ENCODE assay signal across 1 cellular context in the genomic region with DNA sequence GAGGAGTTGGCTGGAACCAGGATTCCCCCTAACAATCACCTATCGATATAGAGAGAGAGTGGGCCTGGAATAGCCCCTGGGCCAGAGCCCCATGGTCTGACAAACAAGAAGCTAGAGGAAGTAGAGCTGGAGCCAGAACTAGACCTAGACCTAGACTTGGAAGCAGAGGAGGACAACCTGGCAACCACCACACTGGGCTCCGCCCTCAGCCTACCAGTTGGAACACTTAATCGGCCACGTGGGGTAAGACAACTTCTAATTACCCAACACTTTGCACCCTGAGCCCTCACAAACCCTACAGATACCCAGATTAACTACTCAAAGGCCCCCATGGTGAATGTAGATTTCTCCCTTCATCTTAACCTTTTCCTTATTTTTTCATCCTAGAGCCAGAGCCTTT.
TF ChIP-seq lines count a peak whose summit lies in the region.

No MANE protein-coding gene starts in this region.

TF ChIP-seq in GM12891, 5 proteins besides CTCF, POLR2A, EP300 and RAD21:
- TF ChIP-seq SPI1 (IDR thresholded peaks at IDR 0.05; ENCODE audit: low read depth, low read length): no peak
- TF ChIP-seq TAF1 (IDR thresholded peaks at IDR 0.05; ENCODE audit: low read depth, low read length): no peak
- no peak for TF ChIP-seq POLR2AphosphoS5 (IDR thresholded peaks at IDR 0.05; ENCODE audit: low read depth, low read length)
- no peak for TF ChIP-seq PAX5 (IDR thresholded peaks at IDR 0.05; ENCODE audit: insufficient read depth, low read length, severe bottlenecking)
- TF ChIP-seq POU2F2 (IDR thresholded peaks at IDR 0.05; ENCODE audit: low read depth, low read length): no peak
